In the genomic region with DNA sequence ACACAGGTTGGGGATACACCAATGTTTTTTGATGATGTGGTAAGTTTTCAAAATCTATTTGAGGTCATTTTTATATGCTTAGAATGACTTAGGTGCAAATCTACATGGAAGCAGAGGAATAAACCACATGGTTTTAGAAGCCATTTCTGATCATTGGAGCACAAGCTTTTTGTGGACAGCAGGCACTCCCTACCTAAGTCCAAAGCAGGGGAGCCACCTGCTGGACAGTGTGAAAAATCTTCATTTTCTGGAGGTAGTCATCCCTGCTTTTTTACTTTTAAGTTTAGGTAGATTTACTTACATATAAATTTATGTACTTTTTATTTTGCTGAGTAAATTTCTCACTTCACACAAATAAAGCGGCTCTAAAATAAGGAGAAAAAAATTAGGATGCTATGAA, we compare ENCODE assay signal across 1 cellular context.
TF ChIP-seq lines count a peak whose summit lies in the region.

No MANE protein-coding gene starts in this region.

TF ChIP-seq in HCT116, 20 proteins besides CTCF, POLR2A, EP300 and RAD21 (continued from another document):
- TF ChIP-seq, protein P1, sequence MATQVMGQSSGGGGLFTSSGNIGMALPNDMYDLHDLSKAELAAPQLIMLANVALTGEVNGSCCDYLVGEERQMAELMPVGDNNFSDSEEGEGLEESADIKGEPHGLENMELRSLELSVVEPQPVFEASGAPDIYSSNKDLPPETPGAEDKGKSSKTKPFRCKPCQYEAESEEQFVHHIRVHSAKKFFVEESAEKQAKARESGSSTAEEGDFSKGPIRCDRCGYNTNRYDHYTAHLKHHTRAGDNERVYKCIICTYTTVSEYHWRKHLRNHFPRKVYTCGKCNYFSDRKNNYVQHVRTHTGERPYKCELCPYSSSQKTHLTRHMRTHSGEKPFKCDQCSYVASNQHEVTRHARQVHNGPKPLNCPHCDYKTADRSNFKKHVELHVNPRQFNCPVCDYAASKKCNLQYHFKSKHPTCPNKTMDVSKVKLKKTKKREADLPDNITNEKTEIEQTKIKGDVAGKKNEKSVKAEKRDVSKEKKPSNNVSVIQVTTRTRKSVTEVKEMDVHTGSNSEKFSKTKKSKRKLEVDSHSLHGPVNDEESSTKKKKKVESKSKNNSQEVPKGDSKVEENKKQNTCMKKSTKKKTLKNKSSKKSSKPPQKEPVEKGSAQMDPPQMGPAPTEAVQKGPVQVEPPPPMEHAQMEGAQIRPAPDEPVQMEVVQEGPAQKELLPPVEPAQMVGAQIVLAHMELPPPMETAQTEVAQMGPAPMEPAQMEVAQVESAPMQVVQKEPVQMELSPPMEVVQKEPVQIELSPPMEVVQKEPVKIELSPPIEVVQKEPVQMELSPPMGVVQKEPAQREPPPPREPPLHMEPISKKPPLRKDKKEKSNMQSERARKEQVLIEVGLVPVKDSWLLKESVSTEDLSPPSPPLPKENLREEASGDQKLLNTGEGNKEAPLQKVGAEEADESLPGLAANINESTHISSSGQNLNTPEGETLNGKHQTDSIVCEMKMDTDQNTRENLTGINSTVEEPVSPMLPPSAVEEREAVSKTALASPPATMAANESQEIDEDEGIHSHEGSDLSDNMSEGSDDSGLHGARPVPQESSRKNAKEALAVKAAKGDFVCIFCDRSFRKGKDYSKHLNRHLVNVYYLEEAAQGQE (IDR thresholded peaks at IDR 0.05; ENCODE audit: low read depth) = no peak
- no peak for TF ChIP-seq FOSL1 (IDR thresholded peaks at IDR 0.05; ENCODE audit: low read depth)
- TF ChIP-seq YY1 (IDR thresholded peaks at IDR 0.05; ENCODE audit: extremely low read depth, insufficient replicate concordance, low read depth, low read length) = no peak
- TF ChIP-seq ELF1 (IDR thresholded peaks at IDR 0.05; ENCODE audit: borderline replicate concordance, low read depth) = no peak
- no peak for TF ChIP-seq CEBPB (IDR thresholded peaks at IDR 0.05; ENCODE audit: low read depth)
- TF ChIP-seq TCF7L2 (IDR thresholded peaks at IDR 0.05; ENCODE audit: borderline replicate concordance, extremely low read depth, insufficient read depth, insufficient read length) = no peak
